In genomic region chr9:20395671-20396070, GRCh38 we compare ENCODE assay signal across 19 cellular contexts.
DNase-seq lines count a peak whose midpoint lies in the region; ATAC-seq and TF ChIP-seq lines count a peak whose summit lies in the region.
"Had no signal": no experiment of that assay in that cellular context is flagged by ENCODE, and none has a peak within 500 bp of the region (broad histone marks: within the 10 kb centered on the region; RNA-seq: fewer than 3 reads in every experiment).

No MANE protein-coding gene starts in this region.

- no peak overlapping the region for H3K9ac ChIP-seq in smooth muscle cell (ENCODE audit: low read depth)
- H3K9ac ChIP-seq: GM23248 had no signal

- 95% methylated on average over 3 of the region's 3 CpGs for WGBS in smooth muscle cell (ENCODE audit: low lambda C conversion rate)

- H3K4me1 Mint-ChIP-seq in activated naive CD4-positive, alpha-beta T cell treated with anti-CD3 and anti-CD28 coated beads, Interleukin-2, amount 50 U/mL, for 24 hours = peaks cover 73% of the 10 kb centered on the region
- H3K4me1 Mint-ChIP-seq in T-cell = peaks cover 61 to 70% (median 63%) of the 10 kb centered on the region in 3 donors
- H3K4me1 Mint-ChIP-seq in CD14-positive monocyte = peaks cover 2% of the 10 kb centered on the region

- POLR2A ChIA-PET in T-cell (lab: Charles Lee) = interaction anchor here in 1 of 2 donors (1.3 kb wide), 1 partner anchor 13 kb away, joined by 8 read pairs; no protein-coding TSS in a partner anchor

- H3K4me3 ChIP-seq in smooth muscle cell = no peak overlapping the region
- H3K4me3 ChIP-seq: GM23248 had no signal

- no peak overlapping the region for H3K4me2 ChIP-seq in smooth muscle cell

- no peak for TF ChIP-seq CTCF in smooth muscle cell (IDR thresholded peaks at IDR 0.05; ENCODE audit: borderline replicate concordance, insufficient read depth, poor library complexity, severe bottlenecking)
- no peak for TF ChIP-seq CTCF in CD14-positive monocyte (IDR thresholded peaks at IDR 0.05)

- ATAC-seq in T-cell (replicated peaks in 1 of 4) = peak; percentile 29 to 63 (median 50)

- DNase-seq in DMS 273 (lab: John Stamatoyannopoulos, UW; ENCODE audit: unreplicated experiment) (peak; percentile 34), DMS 273 treated with DMSO at 0.1 percent for 48 hours (lab: John Stamatoyannopoulos, UW) (no peak), T-cell (no peak), smooth muscle cell (lab: John Stamatoyannopoulos, UW; ENCODE audit: unreplicated experiment) (no peak), activated gamma-delta T cell (lab: John Stamatoyannopoulos, UW) (no peak), CD14-positive monocyte (ENCODE audit: low spot score) (no peak)
- DNase-seq in activated naive CD4-positive, alpha-beta T cell (lab: John Stamatoyannopoulos, UW) = no peak
- DNase-seq: 8988T; BE2C; GM23248; HCEC 1CT; MV-4-11; NCI-H1436; NCI-H2029; NK-92 treated with Interleukin-12 subunit alpha and Interleukin-12 subunit beta, amount 100 ng/mL, for 24 hours; OCI-M1; SIG-M5 had no signal

- no peaks in the 10 kb centered on the region for H3K27me3 Mint-ChIP-seq in activated naive CD4-positive, alpha-beta T cell treated with anti-CD3 and anti-CD28 coated beads, Interleukin-2, amount 50 U/mL, for 24 hours
- no peaks in the 10 kb centered on the region for H3K27me3 Mint-ChIP-seq in T-cell
- peaks cover 0 to 2% (median 0%) of the 10 kb centered on the region in 3 donors for H3K27me3 Mint-ChIP-seq in CD14-positive monocyte (ENCODE audit: low read depth in 3 of 3)

- H3K4me1 ChIP-seq in smooth muscle cell (ENCODE audit: low read depth) = peaks cover 17% of the 10 kb centered on the region
- H3K4me1 ChIP-seq: BE2C had no signal

- H3K36me3 ChIP-seq in smooth muscle cell (ENCODE audit: low read depth) = no peaks in the 10 kb centered on the region
- H3K36me3 ChIP-seq: BE2C had no signal

- H3K27ac Mint-ChIP-seq in activated naive CD4-positive, alpha-beta T cell treated with anti-CD3 and anti-CD28 coated beads, Interleukin-2, amount 50 U/mL, for 24 hours = peak overlapping the region; percentile 90
- peak overlapping the region; percentile 73 to 82 for H3K27ac Mint-ChIP-seq in T-cell
- H3K27ac Mint-ChIP-seq in CD14-positive monocyte = no peak overlapping the region

- CTCF ChIA-PET in T-cell (lab: Charles Lee) = interaction anchor here in 1 of 2 donors (1.3 kb wide), 1 partner anchor 27 kb away, joined by 3 read pairs; no protein-coding TSS in a partner anchor

- H3K36me3 Mint-ChIP-seq in activated naive CD4-positive, alpha-beta T cell treated with anti-CD3 and anti-CD28 coated beads, Interleukin-2, amount 50 U/mL, for 24 hours = peaks cover 13% of the 10 kb centered on the region
- peaks cover 32% of the 10 kb centered on the region for H3K36me3 Mint-ChIP-seq in T-cell
- peaks cover 0 to 2% of the 10 kb centered on the region in 2 donors for H3K36me3 Mint-ChIP-seq in CD14-positive monocyte

- H3K4me3 Mint-ChIP-seq in activated naive CD4-positive, alpha-beta T cell treated with anti-CD3 and anti-CD28 coated beads, Interleukin-2, amount 50 U/mL, for 24 hours = peak overlapping the region; percentile 57
- H3K4me3 Mint-ChIP-seq in T-cell (peak overlapping the region in 2 of 3 donors; percentile 2 to 52), CD14-positive monocyte (no peak overlapping the region)

- intact Hi-C loops in CD14-positive monocyte (cut with micrococcal nuclease) = no loop called here

- H3K9me3 Mint-ChIP-seq in activated naive CD4-positive, alpha-beta T cell treated with anti-CD3 and anti-CD28 coated beads, Interleukin-2, amount 50 U/mL, for 24 hours = peaks cover 8% of the 10 kb centered on the region
- H3K9me3 Mint-ChIP-seq in T-cell (no peaks in the 10 kb centered on the region), CD14-positive monocyte (no peaks in the 10 kb centered on the region)

- H4K20me1 ChIP-seq in smooth muscle cell (ENCODE audit: low read depth) = peaks cover 13% of the 10 kb centered on the region

- no peak overlapping the region for H2AFZ ChIP-seq in smooth muscle cell (ENCODE audit: low read depth)
- H2AFZ ChIP-seq: GM23248 had no signal

- H3K27ac ChIP-seq in smooth muscle cell (ENCODE audit: low read depth) = no peak overlapping the region
- H3K27ac ChIP-seq: GM23248, HL-60 had no signal

- no peaks in the 10 kb centered on the region for H3K9me3 ChIP-seq in smooth muscle cell (replicated peaks; ENCODE audit: low read depth)
- H3K9me3 ChIP-seq: BE2C had no signal

- H3K79me2 ChIP-seq in smooth muscle cell (ENCODE audit: low read depth) = peaks cover 60% of the 10 kb centered on the region

- no peaks in the 10 kb centered on the region for H3K27me3 ChIP-seq in smooth muscle cell (ENCODE audit: low read depth)
- H3K27me3 ChIP-seq: BE2C had no signal

- no peaks in the 10 kb centered on the region for H3F3A ChIP-seq in smooth muscle cell (ENCODE audit: low read depth)

Comparison
In these comparisons a context has a peak if more than half of its experiments do, and no peak if none do; other contexts are left out.
1. H3K27ac Mint-ChIP-seq: peak in activated naive CD4-positive, alpha-beta T cell treated with anti-CD3 and anti-CD28 coated beads, Interleukin-2, amount 50 U/mL, for 24 hours (single experiment) and T-cell (2 of 2); none in CD14-positive monocyte (0 of 7).
2. H3K4me3 Mint-ChIP-seq: peak in activated naive CD4-positive, alpha-beta T cell treated with anti-CD3 and anti-CD28 coated beads, Interleukin-2, amount 50 U/mL, for 24 hours (single experiment) and T-cell (2 of 3); none in CD14-positive monocyte (0 of 2).